Comparison of ENCODE assay signal across 27 cellular contexts in the genomic region with DNA sequence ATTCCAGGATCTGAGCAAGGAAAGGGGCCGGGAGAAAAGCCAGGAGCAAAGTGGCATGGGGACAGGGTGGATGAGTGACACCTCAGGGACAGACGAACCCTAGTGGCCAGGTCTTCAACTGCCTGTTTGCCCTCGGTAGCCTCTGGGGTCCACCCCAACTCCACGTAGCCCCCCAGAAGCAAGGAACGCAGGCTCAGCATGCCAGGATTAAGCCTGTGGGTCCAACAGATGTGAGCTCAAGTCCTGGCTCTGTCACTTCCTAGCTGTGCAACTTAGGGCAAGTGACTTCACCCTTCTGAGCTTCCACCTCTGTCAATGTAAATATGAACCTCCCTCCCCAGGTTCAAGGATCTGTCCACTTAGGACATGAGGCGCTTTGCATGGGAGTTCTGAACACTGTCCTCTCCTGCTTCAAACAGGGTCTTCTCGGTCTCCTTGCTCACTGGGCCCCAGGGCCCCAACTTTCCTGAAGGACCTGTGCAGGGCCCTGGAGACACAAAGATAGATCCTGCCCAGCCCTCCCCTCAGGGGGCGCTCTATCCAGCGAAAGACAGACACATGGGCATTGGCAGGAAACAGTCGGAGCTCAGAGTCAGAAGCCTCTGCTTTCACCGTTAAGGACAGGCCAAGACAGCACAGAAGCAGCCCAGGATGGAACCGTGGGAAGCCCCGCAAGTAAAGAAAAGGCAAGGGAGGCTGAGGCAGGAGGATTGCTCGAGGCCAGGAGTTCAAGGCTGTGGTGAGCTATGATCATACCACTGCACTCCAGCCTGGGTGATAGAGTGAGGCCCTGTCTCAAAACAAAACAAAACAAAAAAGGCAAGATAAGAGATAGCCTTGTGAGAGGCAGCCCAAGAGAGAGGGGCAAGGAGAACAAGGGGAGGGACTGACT. TPM values are rescaled to one million over a fixed set of nuclear protein-coding genes. Genes with fewer than 3 reads are reported as not detected.
A peak's percentile ranks its signal among the peaks of the same experiment; 100 is the strongest.
DNase-seq lines count a peak whose midpoint lies in the region; ATAC-seq, FAIRE-seq and TF ChIP-seq lines count a peak whose summit lies in the region.
"Had no signal": no experiment of that assay in that cellular context is flagged by ENCODE, and none has a peak within 500 bp of the region (broad histone marks: within the 10 kb centered on the region; RNA-seq: fewer than 3 reads in every experiment).

No MANE protein-coding gene starts in this region.

- H3K27me3 Mint-ChIP-seq in activated naive CD8-positive, alpha-beta T cell, result no peaks in the 10 kb centered on the region
- peaks cover 2% of the 10 kb centered on the region for H3K27me3 Mint-ChIP-seq in activated naive CD8-positive, alpha-beta T cell treated with anti-CD3 and anti-CD28 coated beads, Interleukin-2, amount 50 U/mL, for 24 hours
- no peaks in the 10 kb centered on the region for H3K27me3 Mint-ChIP-seq in astrocyte (ENCODE audit: low read depth, unreplicated experiment)
- H3K27me3 Mint-ChIP-seq in stimulated activated naive B cell treated with anti-CD40 and anti-IgM and Interleukin-4, amounts not matched to agents 10 μg/mL and 1 μg/mL and 100 μg/mL, for 72 hours, result no peaks in the 10 kb centered on the region
- H3K27me3 Mint-ChIP-seq: B cell had no signal

- no peak for DNase-seq in activated naive CD8-positive, alpha-beta T cell treated with anti-CD3 and anti-CD28 coated beads, Interleukin-2, amount 50 U/mL, for 24 hours
- DNase-seq in astrocyte (ENCODE audit: low read depth), result no peak
- DNase-seq in iPS-NIHi7 (ENCODE audit: extremely low spot score), result peak; percentile 31
- no peak for DNase-seq in stimulated activated naive B cell treated with anti-CD40 and anti-IgM and Interleukin-4, amounts not matched to agents 10 μg/mL and 1 μg/mL and 100 μg/mL, for 72 hours
- DNase-seq in DMS79 treated with DMSO at 0.1 percent for 48 hours (lab: John Stamatoyannopoulos, UW), result no peak
- DNase-seq in NCI-H146 (lab: John Stamatoyannopoulos, UW), result no peak
- DNase-seq: effector CD4-positive, alpha-beta T cell; foreskin fibroblast; NCI-H1092; NCI-H2029; NCI-H748 treated with DMSO at 0.1 percent for 48 hours had no signal

- TF ChIP-seq CTCF in astrocyte (IDR thresholded peaks at IDR 0.05; ENCODE audit: insufficient read depth, low read depth, low read length), result no peak

- FAIRE-seq in astrocyte (lab: Jason Lieb, UNC), result no peak
- FAIRE-seq: A549, GM12891 had no signal

- peaks cover 15% of the 10 kb centered on the region for H3K4me1 ChIP-seq in astrocyte (ENCODE audit: insufficient read depth, low read length)

- no peak overlapping the region for H3K4me3 ChIP-seq in astrocyte (ENCODE audit: insufficient read depth, low read depth, low read length)
- H3K4me3 ChIP-seq: A549, HAP-1, skin epidermis had no signal

- no peak overlapping the region for H2AFZ ChIP-seq in astrocyte (ENCODE audit: low read depth, low read length)

- peaks cover 18% of the 10 kb centered on the region for H3K79me2 ChIP-seq in astrocyte (ENCODE audit: insufficient read depth, low read length)

- peaks cover 8% of the 10 kb centered on the region for H3K36me3 ChIP-seq in astrocyte (ENCODE audit: insufficient read depth, low read length)

- peaks cover 5% of the 10 kb centered on the region for H3K36me3 Mint-ChIP-seq in activated naive CD8-positive, alpha-beta T cell
- H3K36me3 Mint-ChIP-seq in activated naive CD8-positive, alpha-beta T cell treated with anti-CD3 and anti-CD28 coated beads, Interleukin-2, amount 50 U/mL, for 24 hours (ENCODE audit: low read depth), result peaks cover 42% of the 10 kb centered on the region
- peaks cover 28% of the 10 kb centered on the region for H3K36me3 Mint-ChIP-seq in astrocyte (ENCODE audit: low read depth, unreplicated experiment)
- peaks cover 48 to 64% of the 10 kb centered on the region in 2 donors for H3K36me3 Mint-ChIP-seq in stimulated activated naive B cell treated with anti-CD40 and anti-IgM and Interleukin-4, amounts not matched to agents 10 μg/mL and 1 μg/mL and 100 μg/mL, for 72 hours

- peaks cover 9% of the 10 kb centered on the region for H4K20me1 ChIP-seq in astrocyte (ENCODE audit: insufficient read depth, low read length)

- H3K27ac Mint-ChIP-seq in activated naive CD8-positive, alpha-beta T cell, result peak overlapping the region; percentile 46
- H3K27ac Mint-ChIP-seq in activated naive CD8-positive, alpha-beta T cell treated with anti-CD3 and anti-CD28 coated beads, Interleukin-2, amount 50 U/mL, for 24 hours, result no peak overlapping the region
- H3K27ac Mint-ChIP-seq in astrocyte (ENCODE audit: unreplicated experiment), result peak overlapping the region; percentile 6
- H3K27ac Mint-ChIP-seq in stimulated activated naive B cell treated with anti-CD40 and anti-IgM and Interleukin-4, amounts not matched to agents 10 μg/mL and 1 μg/mL and 100 μg/mL, for 72 hours, result peak overlapping the region; percentile 1
- H3K27ac Mint-ChIP-seq: activated T-helper 1 cell treated with anti-CD3 and anti-CD28 coated beads, Interleukin-12 subunit alpha, Interleukin-12 subunit beta, Interleukin-2, Interleukin-4 antibody, amounts not matched to agents 30 ng/mL and 10 ng/mL and 1 ng/mL, durations not matched to agents 14 hours and 24 hours and 36 hours; B cell had no signal

- no peak overlapping the region for H3K9ac ChIP-seq in astrocyte (ENCODE audit: low read length)

- no peak overlapping the region for H3K4me2 ChIP-seq in astrocyte (ENCODE audit: low read length)
- H3K4me2 ChIP-seq: A549 had no signal

- no peak overlapping the region for H3K27ac ChIP-seq in astrocyte (ENCODE audit: low read depth, low read length)
- H3K27ac ChIP-seq: A549, skin epidermis had no signal

- H3K4me1 Mint-ChIP-seq in activated naive CD8-positive, alpha-beta T cell (ENCODE audit: low read depth), result peaks cover 10% of the 10 kb centered on the region
- peaks cover 9% of the 10 kb centered on the region for H3K4me1 Mint-ChIP-seq in activated naive CD8-positive, alpha-beta T cell treated with anti-CD3 and anti-CD28 coated beads, Interleukin-2, amount 50 U/mL, for 24 hours
- H3K4me1 Mint-ChIP-seq in astrocyte (ENCODE audit: low read depth, unreplicated experiment), result peaks cover 4% of the 10 kb centered on the region
- peaks cover 9 to 10% of the 10 kb centered on the region in 2 donors for H3K4me1 Mint-ChIP-seq in stimulated activated naive B cell treated with anti-CD40 and anti-IgM and Interleukin-4, amounts not matched to agents 10 μg/mL and 1 μg/mL and 100 μg/mL, for 72 hours

- H3K4me3 Mint-ChIP-seq in activated naive CD8-positive, alpha-beta T cell, result no peak overlapping the region
- H3K4me3 Mint-ChIP-seq in activated naive CD8-positive, alpha-beta T cell treated with anti-CD3 and anti-CD28 coated beads, Interleukin-2, amount 50 U/mL, for 24 hours, result no peak overlapping the region
- no peak overlapping the region for H3K4me3 Mint-ChIP-seq in astrocyte (ENCODE audit: unreplicated experiment)
- H3K4me3 Mint-ChIP-seq in stimulated activated naive B cell treated with anti-CD40 and anti-IgM and Interleukin-4, amounts not matched to agents 10 μg/mL and 1 μg/mL and 100 μg/mL, for 72 hours, result no peak overlapping the region
- H3K4me3 Mint-ChIP-seq: activated T-helper 1 cell treated with anti-CD3 and anti-CD28 coated beads, Interleukin-12 subunit alpha, Interleukin-12 subunit beta, Interleukin-2, Interleukin-4 antibody, amounts not matched to agents 30 ng/mL and 10 ng/mL and 1 ng/mL, durations not matched to agents 14 hours and 24 hours and 36 hours; B cell; T-helper 2 cell treated with Interferon-gamma antibody and Interleukin-4, amounts not matched to agents 5 μg/mL and 100 μg/mL, for 36 hours had no signal

- ATAC-seq in activated naive CD8-positive, alpha-beta T cell treated with anti-CD3 and anti-CD28 coated beads, Interleukin-2, amount 50 U/mL, for 24 hours, result no peak
- no peak for ATAC-seq in stimulated activated naive B cell treated with anti-CD40 and anti-IgM and Interleukin-4, amounts not matched to agents 10 μg/mL and 1 μg/mL and 100 μg/mL, for 72 hours (replicated peaks)
- ATAC-seq in activated CD4-positive, CD25-positive, alpha-beta regulatory T cell treated with anti-CD3 and anti-CD28 coated beads, Interleukin-2, amount 50 U/mL, for 24 hours, result no peak
- ATAC-seq: A549; activated naive CD4-positive, alpha-beta T cell treated with anti-CD3 and anti-CD28 coated beads, Interleukin-2, amount 50 U/mL, for 72 hours had no signal

- H3K9me3 ChIP-seq in astrocyte (ENCODE audit: insufficient read depth, low read depth, low read length), result no peaks in the 10 kb centered on the region
- H3K9me3 ChIP-seq: A549, HAP-1 had no signal

- H3K27me3 ChIP-seq in astrocyte (ENCODE audit: insufficient read depth, low read length), result no peaks in the 10 kb centered on the region

- H3K9me3 Mint-ChIP-seq in activated naive CD8-positive, alpha-beta T cell (ENCODE audit: low read depth), result no peaks in the 10 kb centered on the region
- H3K9me3 Mint-ChIP-seq in activated naive CD8-positive, alpha-beta T cell treated with anti-CD3 and anti-CD28 coated beads, Interleukin-2, amount 50 U/mL, for 24 hours, result no peaks in the 10 kb centered on the region
- H3K9me3 Mint-ChIP-seq in astrocyte (ENCODE audit: unreplicated experiment), result no peaks in the 10 kb centered on the region
- H3K9me3 Mint-ChIP-seq in stimulated activated naive B cell treated with anti-CD40 and anti-IgM and Interleukin-4, amounts not matched to agents 10 μg/mL and 1 μg/mL and 100 μg/mL, for 72 hours, result no peaks in the 10 kb centered on the region
- H3K9me3 Mint-ChIP-seq: activated naive CD4-positive, alpha-beta T cell treated with anti-CD3 and anti-CD28 coated beads, Interleukin-2, amount 50 U/mL, for 72 hours; activated T-helper 1 cell treated with anti-CD3 and anti-CD28 coated beads, Interleukin-12 subunit alpha, Interleukin-12 subunit beta, Interleukin-2, Interleukin-4 antibody, amounts not matched to agents 30 ng/mL and 10 ng/mL and 1 ng/mL, durations not matched to agents 14 hours and 24 hours and 36 hours; T-helper 2 cell treated with Interferon-gamma antibody and Interleukin-4, amounts not matched to agents 5 μg/mL and 100 μg/mL, for 36 hours had no signal

RNA-seq across cellular contexts. Expression of a gene that starts 13.2 kb away (rescaled TPM):
- 40.6 and 46.6 TPM in 2 replicates for total RNA-seq in astrocyte
- total RNA-seq: B cell had no signal

RNA-seq across cellular contexts. Expression of a gene that starts 38.4 kb away (rescaled TPM):
- total RNA-seq in astrocyte, result not detected in 2 replicates
- total RNA-seq: activated naive CD4-positive, alpha-beta T cell treated with anti-CD3 and anti-CD28 coated beads, Interleukin-2, amount 50 U/mL, for 72 hours; activated T-helper 1 cell treated with anti-CD3 and anti-CD28 coated beads, Interleukin-12 subunit alpha, Interleukin-12 subunit beta, Interleukin-2, Interleukin-4 antibody, amounts not matched to agents 30 ng/mL and 10 ng/mL and 1 ng/mL, durations not matched to agents 14 hours and 24 hours and 36 hours; B cell; Daoy; LHCN-M2; lower leg skin; mucosa of gallbladder; pulmonary artery endothelial cell; ureter had no signal
